17 cellular contexts compared by ENCODE assay signal in genomic region chr7:16350634-16351033, GRCh38.
DNase-seq lines count a peak whose midpoint lies in the region; ATAC-seq, FAIRE-seq and TF ChIP-seq lines count a peak whose summit lies in the region.
"Had no signal": no experiment of that assay in that cellular context is flagged by ENCODE, and none has a peak within 500 bp of the region (broad histone marks: within the 10 kb centered on the region; RNA-seq: fewer than 3 reads in every experiment).

No MANE protein-coding gene starts in this region.

- H3K4me1 Mint-ChIP-seq in natural killer cell treated with Interleukin-12 subunit alpha and Interleukin-12 subunit beta and Interleukin-15 and Interleukin-18, amount 100 ng/mL, for 72 hours (ENCODE audit: low read depth in 2 of 2) = peaks cover 25 to 33% of the 10 kb centered on the region in 2 donors
- H3K4me1 Mint-ChIP-seq in natural killer cell = peaks cover 25 to 26% of the 10 kb centered on the region in 2 donors

- H3K27ac Mint-ChIP-seq in natural killer cell treated with Interleukin-12 subunit alpha and Interleukin-12 subunit beta and Interleukin-15 and Interleukin-18, amount 100 ng/mL, for 72 hours = peak overlapping the region in 1 of 2 donors; percentile 2
- no peak overlapping the region for H3K27ac Mint-ChIP-seq in natural killer cell
- H3K27ac Mint-ChIP-seq: activated CD8-positive, alpha-beta T cell treated with anti-CD3 and anti-CD28 coated beads for 36 hours had no signal

- no peaks in the 10 kb centered on the region for H3K4me1 ChIP-seq in small intestine (ENCODE audit: control insufficient read depth in 2 of 2, insufficient read depth in 1 of 2, low read depth in 1 of 2, low read length in 1 of 2)
- H3K4me1 ChIP-seq: psoas muscle had no signal

- peaks cover 2 to 8% of the 10 kb centered on the region in 2 donors for H3K27me3 Mint-ChIP-seq in natural killer cell treated with Interleukin-12 subunit alpha and Interleukin-12 subunit beta and Interleukin-15 and Interleukin-18, amount 100 ng/mL, for 72 hours
- peaks cover 0 to 7% of the 10 kb centered on the region in 2 donors for H3K27me3 Mint-ChIP-seq in natural killer cell (ENCODE audit: low read depth in 2 of 2)
- H3K27me3 Mint-ChIP-seq: activated CD8-positive, alpha-beta T cell treated with anti-CD3 and anti-CD28 coated beads for 36 hours had no signal

- no peaks in the 10 kb centered on the region for H3K9me3 ChIP-seq in small intestine (ENCODE audit: control insufficient read depth, low read depth)

- peak overlapping the region; percentile 4 for H3K4me3 Mint-ChIP-seq in natural killer cell treated with Interleukin-12 subunit alpha and Interleukin-12 subunit beta and Interleukin-15 and Interleukin-18, amount 100 ng/mL, for 72 hours
- H3K4me3 Mint-ChIP-seq in natural killer cell = no peak overlapping the region
- H3K4me3 Mint-ChIP-seq: activated CD8-positive, alpha-beta T cell treated with anti-CD3 and anti-CD28 coated beads for 36 hours had no signal

- no peak overlapping the region for H3K27ac ChIP-seq in small intestine (ENCODE audit: low read depth in 1 of 2, low read length in 1 of 2)
- H3K27ac ChIP-seq: 22Rv1, C4-2B, foreskin keratinocyte, psoas muscle had no signal

- 80 to 88% (median 81%) methylated on average over 2 of the region's 2 CpGs for WGBS in small intestine, 3 donors

- no peaks in the 10 kb centered on the region for H3K36me3 ChIP-seq in small intestine (ENCODE audit: control insufficient read depth in 2 of 2, insufficient read depth in 2 of 2, low read length in 2 of 2)

- intact Hi-C loops in natural killer cell (cut with micrococcal nuclease) = no loop called here

- no peak overlapping the region for H3K4me3 ChIP-seq in small intestine (ENCODE audit: low read depth in 1 of 2, low read length in 2 of 2)
- H3K4me3 ChIP-seq: psoas muscle had no signal

- H3K36me3 Mint-ChIP-seq in natural killer cell treated with Interleukin-12 subunit alpha and Interleukin-12 subunit beta and Interleukin-15 and Interleukin-18, amount 100 ng/mL, for 72 hours = peaks cover 9% of the 10 kb centered on the region
- H3K36me3 Mint-ChIP-seq in natural killer cell = peaks cover 15% of the 10 kb centered on the region

- no peak for FAIRE-seq in small intestine (lab: Jason Lieb, UNC)
- FAIRE-seq: endometrium had no signal

- peak; percentile 44 to 65 for ATAC-seq in natural killer cell treated with Interleukin-12 subunit alpha and Interleukin-12 subunit beta and Interleukin-15 and Interleukin-18, amount 100 ng/mL, for 72 hours
- ATAC-seq in natural killer cell = no peak
- peak; percentile 73 for ATAC-seq in GM21717 (IDR thresholded peaks at IDR 0.05; ENCODE audit: unreplicated experiment)
- ATAC-seq in HG03060 (IDR thresholded peaks at IDR 0.05; ENCODE audit: low read depth, unreplicated experiment) = peak; percentile 74
- ATAC-seq: activated CD8-positive, alpha-beta T cell treated with anti-CD3 and anti-CD28 coated beads for 36 hours; foreskin keratinocyte; Panc1; psoas muscle had no signal

- no peak for DNase-seq in natural killer cell treated with Interleukin-12 subunit alpha and Interleukin-12 subunit beta and Interleukin-15 and Interleukin-18, amount 100 ng/mL, for 72 hours (ENCODE audit: low spot score)
- DNase-seq in natural killer cell (no peak), NCI-H2029 treated with DMSO at 0.1 percent for 48 hours (lab: John Stamatoyannopoulos, UW) (no peak), germinal center (ENCODE audit: low spot score) (no peak), small intestine (no peak), HUDEP-2 (lab: John Stamatoyannopoulos, UW; ENCODE audit: unreplicated experiment in 76 of 76) (no peak)
- DNase-seq: activated CD8-positive, alpha-beta T cell treated with anti-CD3 and anti-CD28 coated beads for 36 hours; cerebellar nuclear complex; foreskin keratinocyte; NCI-H187 treated with DMSO at 0.1 percent for 48 hours; psoas muscle had no signal

- H3K27me3 ChIP-seq in small intestine (ENCODE audit: control insufficient read depth in 2 of 2, insufficient read depth in 2 of 2, low read length in 2 of 2) = no peaks in the 10 kb centered on the region
- H3K27me3 ChIP-seq: foreskin keratinocyte had no signal

- H3K9me3 Mint-ChIP-seq in natural killer cell treated with Interleukin-12 subunit alpha and Interleukin-12 subunit beta and Interleukin-15 and Interleukin-18, amount 100 ng/mL, for 72 hours = peaks cover 13% of the 10 kb centered on the region
- peaks cover 4 to 5% of the 10 kb centered on the region in 2 donors for H3K9me3 Mint-ChIP-seq in natural killer cell

- TF ChIP-seq CTCF in natural killer cell (IDR thresholded peaks at IDR 0.05) = no peak

Comparison
In these comparisons a context has a peak if more than half of its experiments do, and no peak if none do; other contexts are left out.
1. ATAC-seq: peak in natural killer cell treated with Interleukin-12 subunit alpha and Interleukin-12 subunit beta and Interleukin-15 and Interleukin-18, amount 100 ng/mL, for 72 hours (2 of 2), GM21717 (single experiment) and HG03060 (single experiment); none in natural killer cell (0 of 3).